20 cellular contexts compared by ENCODE assay signal in the genomic region with DNA sequence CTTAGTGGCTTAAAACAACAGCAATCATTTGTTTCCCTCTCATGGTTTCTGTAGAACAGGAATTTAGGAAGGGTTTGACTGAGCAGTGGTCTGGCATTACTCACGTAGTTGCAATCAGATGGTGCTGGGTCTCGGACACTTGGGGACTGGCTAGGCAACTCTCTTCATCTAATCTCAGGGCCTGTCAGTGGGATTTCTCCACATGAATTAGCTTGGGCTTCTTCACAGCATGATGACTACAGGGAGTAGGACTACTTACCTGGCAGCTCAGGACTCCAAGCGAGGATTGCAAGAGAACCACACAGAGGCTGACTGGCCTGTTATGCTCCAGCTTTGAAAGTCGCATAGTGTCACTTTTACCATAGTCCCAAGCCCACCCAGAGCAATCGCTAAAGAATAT.
DNase-seq lines count a peak whose midpoint lies in the region; ATAC-seq and TF ChIP-seq lines count a peak whose summit lies in the region.
"Had no signal": no experiment of that assay in that cellular context is flagged by ENCODE, and none has a peak within 500 bp of the region (broad histone marks: within the 10 kb centered on the region; RNA-seq: fewer than 3 reads in every experiment).

No MANE protein-coding gene starts in this region.

- no peaks in the 10 kb centered on the region for H3K27me3 ChIP-seq in H7 (ENCODE audit: control insufficient read depth, insufficient read depth, low read length)
- no peaks in the 10 kb centered on the region for H3K27me3 ChIP-seq in Karpas-422 (ENCODE audit: low read length)
- H3K27me3 ChIP-seq in mesendoderm (ENCODE audit: insufficient read depth, low read length, poor library complexity), result no peaks in the 10 kb centered on the region
- no peaks in the 10 kb centered on the region for H3K27me3 ChIP-seq in lower lobe of right lung (ENCODE audit: low read depth)

- no peak for TF ChIP-seq CTCF in lower lobe of right lung (IDR thresholded peaks at IDR 0.05)

- no peak overlapping the region for H3K18ac ChIP-seq in mesendoderm (ENCODE audit: low read length)

- no peak overlapping the region for H3K4me3 Mint-ChIP-seq in effector memory CD8-positive, alpha-beta T cell
- H3K4me3 Mint-ChIP-seq: CD4-positive, CD25-positive, alpha-beta regulatory T cell; IgD-negative memory B cell had no signal

- H2BK5ac ChIP-seq in mesendoderm (ENCODE audit: low read length), result no peak overlapping the region

- no peaks in the 10 kb centered on the region for H4K20me1 ChIP-seq in Karpas-422 (ENCODE audit: insufficient read depth, low read depth, low read length)

- WGBS in mesendoderm (ENCODE audit: extremely low coverage, insufficient coverage, low lambda C conversion rate), result no CpG with 5 or more reads among the region's 5 CpGs

- H3K27me3 Mint-ChIP-seq in effector memory CD8-positive, alpha-beta T cell, result no peaks in the 10 kb centered on the region
- H3K27me3 Mint-ChIP-seq: CD4-positive, CD25-positive, alpha-beta regulatory T cell; IgD-negative memory B cell had no signal

- H3K4me2 ChIP-seq in Karpas-422 (ENCODE audit: low read depth, low read length, poor library complexity, severe bottlenecking) (peak overlapping the region; percentile 52), mesendoderm (ENCODE audit: low read length) (no peak overlapping the region)

- intact Hi-C loops in lower lobe of right lung (cut with DNase I), result no loop called here

- ATAC-seq in effector memory CD8-positive, alpha-beta T cell (replicated peaks), result no peak
- no peak for ATAC-seq in HG02763 (IDR thresholded peaks at IDR 0.05; ENCODE audit: unreplicated experiment)
- ATAC-seq in GM18519 (IDR thresholded peaks at IDR 0.05; ENCODE audit: low FRiP score, unreplicated experiment), result no peak
- no peak for ATAC-seq in lower lobe of right lung
- ATAC-seq: Panc1 had no signal

- H4K5ac ChIP-seq in mesendoderm (ENCODE audit: low read length), result no peak overlapping the region

- DNase-seq in H7, result peak; percentile 35
- no peak for DNase-seq in Karpas-422
- DNase-seq in effector memory CD8-positive, alpha-beta T cell, result no peak
- peak; percentile 55 for DNase-seq in mesendoderm
- DNase-seq in lower lobe of right lung, result no peak
- DNase-seq: CD4-positive, CD25-positive, alpha-beta regulatory T cell; COR-L47; DMS79; HCEC 1CT; Kasumi-1; NCI-H1417; NCI-H1694 treated with DMSO at 0.1 percent for 48 hours; NCI-H2081 treated with DMSO at 0.1 percent for 48 hours; NCI-H2171 treated with DMSO at 0.1 percent for 48 hours; NCI-H524 treated with DMSO at 0.1 percent for 48 hours; NCI-H82 had no signal

- H3K23ac ChIP-seq in mesendoderm (ENCODE audit: low read length), result no peak overlapping the region

- H4K8ac ChIP-seq in mesendoderm (ENCODE audit: low read depth, low read length), result no peak overlapping the region

- peaks cover 28% of the 10 kb centered on the region for H3K4me1 ChIP-seq in Karpas-422 (ENCODE audit: low read length)
- no peaks in the 10 kb centered on the region for H3K4me1 ChIP-seq in mesendoderm (ENCODE audit: control insufficient read depth, low read depth, low read length)
- H3K4me1 ChIP-seq in lower lobe of right lung, result peaks cover 12% of the 10 kb centered on the region

- H3K4me1 Mint-ChIP-seq in effector memory CD8-positive, alpha-beta T cell (ENCODE audit: low read depth in 2 of 2), result peaks cover 14 to 16% of the 10 kb centered on the region in 2 donors

- no peak overlapping the region for H2AK5ac ChIP-seq in mesendoderm (ENCODE audit: low read length)

- H3K9me2 ChIP-seq in Karpas-422 (replicated peaks; ENCODE audit: insufficient read depth, low read length), result no peaks in the 10 kb centered on the region

- H3K27ac ChIP-seq in Karpas-422 (ENCODE audit: low read length) (peak overlapping the region; percentile 81), mesendoderm (ENCODE audit: low read depth, low read length) (no peak overlapping the region), lower lobe of right lung (no peak overlapping the region)

- no peak overlapping the region for H3K4me3 ChIP-seq in H7 (ENCODE audit: insufficient read depth, low read depth, low read length)
- no peak overlapping the region; the same call in 1 of the 2 replicates for H3K4me3 ChIP-seq in Karpas-422 (ENCODE audit: low read length)
- H3K4me3 ChIP-seq in mesendoderm (ENCODE audit: low read length), result no peak overlapping the region
- no peak overlapping the region for H3K4me3 ChIP-seq in lower lobe of right lung

- no peak overlapping the region for H2AFZ ChIP-seq in Karpas-422 (ENCODE audit: low read length)

- no peaks in the 10 kb centered on the region for H3K79me1 ChIP-seq in mesendoderm (ENCODE audit: low read length)

- H3K9me3 Mint-ChIP-seq in effector memory CD8-positive, alpha-beta T cell, result no peaks in the 10 kb centered on the region
- H3K9me3 Mint-ChIP-seq: CD4-positive, CD25-positive, alpha-beta regulatory T cell; IgD-negative memory B cell had no signal

- no peak overlapping the region for H2BK120ac ChIP-seq in mesendoderm (ENCODE audit: low read depth, low read length)

- H3K36me3 Mint-ChIP-seq in effector memory CD8-positive, alpha-beta T cell (ENCODE audit: insufficient read depth), result peaks cover 5% of the 10 kb centered on the region

- no peak overlapping the region for H2BK15ac ChIP-seq in mesendoderm (replicated peaks; ENCODE audit: low read depth)

- H3K4ac ChIP-seq in mesendoderm (ENCODE audit: low read depth, low read length), result no peak overlapping the region

- no peaks in the 10 kb centered on the region for H3K36me3 ChIP-seq in H7 (replicated peaks; ENCODE audit: control insufficient read depth, insufficient read depth, low read length)
- no peaks in the 10 kb centered on the region for H3K36me3 ChIP-seq in Karpas-422 (ENCODE audit: insufficient read depth, low read length)
- no peaks in the 10 kb centered on the region for H3K36me3 ChIP-seq in mesendoderm (ENCODE audit: control insufficient read depth, insufficient read depth, low read length)
- no peaks in the 10 kb centered on the region for H3K36me3 ChIP-seq in lower lobe of right lung

- no peak overlapping the region for H3K56ac ChIP-seq in mesendoderm (ENCODE audit: low read length)

- H3K9me3 ChIP-seq in Karpas-422 (ENCODE audit: low read length), result no peaks in the 10 kb centered on the region
- H3K9me3 ChIP-seq in lower lobe of right lung, result no peaks in the 10 kb centered on the region

- H3K79me2 ChIP-seq in Karpas-422 (ENCODE audit: low read length) (no peaks in the 10 kb centered on the region), mesendoderm (ENCODE audit: control insufficient read depth, insufficient read depth, low read length) (no peaks in the 10 kb centered on the region)

- H3K27ac Mint-ChIP-seq in effector memory CD8-positive, alpha-beta T cell, result peak overlapping the region; percentile 23 to 51
- H3K27ac Mint-ChIP-seq: CD4-positive, CD25-positive, alpha-beta regulatory T cell; IgD-negative memory B cell had no signal

- H3K9ac ChIP-seq in Karpas-422 (ENCODE audit: low read length) (no peak overlapping the region), mesendoderm (ENCODE audit: low read length) (no peak overlapping the region)

Comparison
In these comparisons a context has a peak if more than half of its experiments do, and no peak if none do; other contexts are left out.
1. DNase-seq: peak in H7 (single experiment) and mesendoderm (single experiment); none in Karpas-422 (single experiment), effector memory CD8-positive, alpha-beta T cell (0 of 3) and lower lobe of right lung (single experiment).